ENCODE assay signal across 8 cellular contexts in genomic region chr1:26921462-26922200, GRCh38. TPM values are rescaled to one million over a fixed set of nuclear protein-coding genes. Genes with fewer than 3 reads are reported as not detected.
DNase-seq lines count a peak whose midpoint lies in the region; ATAC-seq and TF ChIP-seq lines count a peak whose summit lies in the region.

Gene NUDC (plus strand): TSS chr1:26921743. CDS start chr1:26921849, 106 bp downstream.

- H4K20me1 ChIP-seq in PC-9 (ENCODE audit: insufficient read depth) = peaks cover 20% of the 10 kb centered on the region

- H3K4me1 ChIP-seq in PC-9 (replicated peaks; ENCODE audit: insufficient read depth) (peaks cover 12% of the 10 kb centered on the region), mucosa of descending colon (ENCODE audit: low read depth) (peaks cover 11% of the 10 kb centered on the region)

- BruUV-seq in PC-9 (replicated peaks; lab: Mats Ljungman, UMichigan) = no TSS peak

- ATAC-seq in GM21619 (IDR thresholded peaks at IDR 0.05; ENCODE audit: unreplicated experiment) (peak; percentile 96), mucosa of descending colon (peak; percentile 99)

- H3K4me2 ChIP-seq in PC-9 = peak within 1 kb of the TSS; percentile 82

- CTCF ChIA-PET in PC-9 (lab: Charles Lee) = interaction anchor here (0.5 kb wide), 1 partner anchor 960 kb away, joined by 5 read pairs; no protein-coding TSS in a partner anchor

- POLR2A ChIA-PET in PC-9 (lab: Charles Lee; ENCODE audit: unreplicated experiment) = interaction anchor here (0.6 kb wide), 2 partner anchors 220 to 278 kb away, joined by 4 to 13 read pairs; no protein-coding TSS in a partner anchor

- no peaks in the 10 kb centered on the region for H3K27me3 ChIP-seq in PC-9 (ENCODE audit: insufficient read depth, low read depth)

- peak within 1 kb of the TSS; percentile 77 for H2AFZ ChIP-seq in PC-9

- H3K79me2 ChIP-seq in PC-9 (ENCODE audit: low read depth) = peaks cover 38% of the 10 kb centered on the region

- DNase-seq in DMS153 (lab: John Stamatoyannopoulos, UW) (peak; percentile 97), PC-9 (peak; percentile 85 to 94), epithelial cell of prostate (ENCODE audit: low read depth, low spot score) (peak; percentile 82), mucosa of descending colon (peak; percentile 97 to 98 (median 98))
- peak; percentile 95 for DNase-seq in Jurkat, Clone E6-1 (ENCODE audit: low read depth, low spot score)
- peak; percentile 93 for DNase-seq in activated T-cell treated with anti-CD3 and anti-CD28 coated beads, Interleukin-2, amount 50 U/mL, for 1 hour
- DNase-seq in stimulated activated CD8-positive, alpha-beta memory T cell treated with anti-CD3 and anti-CD28 coated beads, Interleukin-4, amount 100 ng/mL, for 24 hours (ENCODE audit: low read depth) = peak; percentile 93

- H3F3A ChIP-seq in PC-9 (ENCODE audit: insufficient read depth, low read depth) = no peaks in the 10 kb centered on the region

- peak within 1 kb of the TSS; percentile 76 for H3K4me3 ChIP-seq in Jurkat, Clone E6-1 (ENCODE audit: low read length)
- H3K4me3 ChIP-seq in PC-9 (peak within 1 kb of the TSS; percentile 73), mucosa of descending colon (peak within 1 kb of the TSS; percentile 85)

- H3K36me3 ChIP-seq in PC-9 (ENCODE audit: low read depth) (peaks cover 14% of the 10 kb centered on the region; the same call in 1 of the 2 replicates), mucosa of descending colon (ENCODE audit: low read depth) (no peaks in the 10 kb centered on the region)

- H3K27ac ChIP-seq in PC-9 (peak within 1 kb of the TSS; percentile 53), epithelial cell of prostate (peak within 1 kb of the TSS; percentile 65)

- intact Hi-C loops in PC-9 (cut with micrococcal nuclease; ENCODE audit: unreplicated experiment) (loop anchor here (2.0 kb wide), 2 partner anchors 21 to 31 kb away; partner anchors contain the start of genes GPATCH3 and GPN2), mucosa of descending colon (cut with DNase I, micrococcal nuclease) (no loop called here)

- no peaks in the 10 kb centered on the region for H3K9me2 ChIP-seq in PC-9 (ENCODE audit: insufficient read depth)

- TF ChIP-seq CTCF in PC-9 (conservative IDR thresholded peaks at IDR 0.05) (no peak), mucosa of descending colon (IDR thresholded peaks at IDR 0.05) (no peak)

- no peaks in the 10 kb centered on the region for H3K9me3 ChIP-seq in PC-9 (ENCODE audit: insufficient read depth, low read depth)
- no peaks in the 10 kb centered on the region for H3K9me3 ChIP-seq in mucosa of descending colon

RNA-seq across cellular contexts. Expression of gene NUDC, which starts in this region (rescaled TPM):
- 260 TPM for polyA plus RNA-seq in Jurkat, Clone E6-1 (2012; ENCODE audit: insufficient read depth, insufficient read length)
- total RNA-seq in PC-9 (2021) (93.6 and 104 TPM in 2 replicates), mucosa of descending colon (10 to 100 TPM; 36.2 to 83.5 (median 43.1) TPM)

Comparison
In these comparisons a context has a peak if more than half of its experiments do, and no peak if none do; other contexts are left out.
1. Peak in every context shown above with its lines: DNase-seq, ATAC-seq, H3K4me3 ChIP-seq and H3K27ac ChIP-seq.